ENCODE assay signal across 14 cellular contexts in genomic region chr1:183879477-183879876, GRCh38.
DNase-seq lines count a peak whose midpoint lies in the region; ATAC-seq, FAIRE-seq and TF ChIP-seq lines count a peak whose summit lies in the region.
"Had no signal": no experiment of that assay in that cellular context is flagged by ENCODE, and none has a peak within 500 bp of the region (broad histone marks: within the 10 kb centered on the region; RNA-seq: fewer than 3 reads in every experiment).

No MANE protein-coding gene starts in this region.

- WGBS in HepG2 (ENCODE audit: low lambda C conversion rate): 42% methylated on average over 2 of the region's 2 CpGs
- WGBS in right lobe of liver (ENCODE audit: insufficient coverage, low coverage, low lambda C conversion rate, missing lambda C conversion rate): 57% methylated on average over 1 of the region's 2 CpGs
- 42% methylated on average over 2 of the region's 2 CpGs for WGBS in esophagus muscularis mucosa

- no peaks in the 10 kb centered on the region for H3K27me3 ChIP-seq in HepG2 (ENCODE audit: control insufficient read depth in 1 of 2, insufficient read depth in 2 of 2, low read length in 2 of 2)
- H3K27me3 ChIP-seq in right lobe of liver: no peaks in the 10 kb centered on the region
- no peaks in the 10 kb centered on the region for H3K27me3 ChIP-seq in esophagus muscularis mucosa
- H3K27me3 ChIP-seq in uterus: no peaks in the 10 kb centered on the region
- H3K27me3 ChIP-seq: breast epithelium had no signal

- H3K9me3 Mint-ChIP-seq in mesothelial cell of epicardium: no peaks in the 10 kb centered on the region
- H3K9me3 Mint-ChIP-seq in stimulated activated memory B cell treated with anti-CD40 and anti-IgM and Interleukin-4, amounts not matched to agents 10 μg/mL and 1 μg/mL and 100 μg/mL, for 72 hours: no peaks in the 10 kb centered on the region
- H3K9me3 Mint-ChIP-seq: activated naive CD8-positive, alpha-beta T cell treated with anti-CD3 and anti-CD28 coated beads, Interleukin-2, amount 10 ng/mL, durations not matched to agents 7 days and 5 days had no signal

- POLR2A ChIA-PET in HepG2 (lab: Yijun Ruan, JAX): no interaction called here

- H3K9me3 ChIP-seq in HepG2 (ENCODE audit: low read length): no peaks in the 10 kb centered on the region
- no peaks in the 10 kb centered on the region for H3K9me3 ChIP-seq in right lobe of liver
- H3K9me3 ChIP-seq in esophagus muscularis mucosa: no peaks in the 10 kb centered on the region
- H3K9me3 ChIP-seq in uterus: no peaks in the 10 kb centered on the region
- H3K9me3 ChIP-seq: breast epithelium, thoracic aorta had no signal

- FAIRE-seq in HepG2 (lab: Jason Lieb, UNC): no peak
- FAIRE-seq: GM18507 had no signal

- peaks cover 10% of the 10 kb centered on the region for H3K36me3 Mint-ChIP-seq in mesothelial cell of epicardium
- peaks cover 12% of the 10 kb centered on the region for H3K36me3 Mint-ChIP-seq in stimulated activated memory B cell treated with anti-CD40 and anti-IgM and Interleukin-4, amounts not matched to agents 10 μg/mL and 1 μg/mL and 100 μg/mL, for 72 hours

- H4K20me1 ChIP-seq in HepG2 (ENCODE audit: insufficient read depth, low read length): no peaks in the 10 kb centered on the region

- TF ChIP-seq RAD21 in HepG2 (CRISPR knock-in tag; IDR thresholded peaks at IDR 0.05): no peak

- no peak overlapping the region for H3K9ac ChIP-seq in HepG2 (ENCODE audit: insufficient read depth, low read depth, low read length)

- BruUV-seq in HepG2 (replicated peaks; lab: Mats Ljungman, UMichigan): no TSS peak

- no peak for ATAC-seq in HepG2
- no peak for ATAC-seq in right lobe of liver
- ATAC-seq in stimulated activated memory B cell treated with anti-CD40 and anti-IgM and Interleukin-4, amounts not matched to agents 10 μg/mL and 1 μg/mL and 100 μg/mL, for 72 hours: no peak

- H3K27me3 Mint-ChIP-seq in mesothelial cell of epicardium (ENCODE audit: low read depth): no peaks in the 10 kb centered on the region
- peaks cover 7% of the 10 kb centered on the region for H3K27me3 Mint-ChIP-seq in stimulated activated memory B cell treated with anti-CD40 and anti-IgM and Interleukin-4, amounts not matched to agents 10 μg/mL and 1 μg/mL and 100 μg/mL, for 72 hours
- H3K27me3 Mint-ChIP-seq: activated naive CD8-positive, alpha-beta T cell treated with anti-CD3 and anti-CD28 coated beads, Interleukin-2, amount 10 ng/mL, durations not matched to agents 7 days and 5 days had no signal

- H3K36me3 ChIP-seq in HepG2 (replicated peaks in 1 of 2; ENCODE audit: control insufficient read depth in 1 of 2, insufficient read depth in 2 of 2, low read length in 2 of 2) (0 out of 5 replicates have a peak, but pooled peaks cover 0 to 3% of the 10 kb centered on the region in 2 experiments), right lobe of liver (peaks cover 0 to 5% (median 1%) of the 10 kb centered on the region in 4 donors), esophagus muscularis mucosa (peaks cover 0 to 9% (median 5%) of the 10 kb centered on the region in 4 donors), uterus (no peaks in the 10 kb centered on the region)
- H3K36me3 ChIP-seq: breast epithelium, thoracic aorta had no signal

- TF ChIP-seq CTCF in HepG2 (CRISPR knock-in tag; IDR thresholded peaks at IDR 0.05) (no peak), right lobe of liver (IDR thresholded peaks at IDR 0.05) (no peak), esophagus muscularis mucosa (IDR thresholded peaks at IDR 0.05) (no peak), mesothelial cell of epicardium (IDR thresholded peaks at IDR 0.05; ENCODE audit: unreplicated experiment) (no peak), uterus (IDR thresholded peaks at IDR 0.05) (no peak)

- H3K4me1 ChIP-seq in HepG2 (ENCODE audit: insufficient read depth, low read length) (peaks cover 27% of the 10 kb centered on the region), right lobe of liver (peaks cover 0 to 14% (median 4%) of the 10 kb centered on the region in 4 donors), esophagus muscularis mucosa (peaks cover 52 to 80% (median 78%) of the 10 kb centered on the region in 4 donors), uterus (peaks cover 0 to 6% of the 10 kb centered on the region in 2 donors)

- H3K27ac Mint-ChIP-seq in mesothelial cell of epicardium: peak overlapping the region; percentile 91
- H3K27ac Mint-ChIP-seq in stimulated activated memory B cell treated with anti-CD40 and anti-IgM and Interleukin-4, amounts not matched to agents 10 μg/mL and 1 μg/mL and 100 μg/mL, for 72 hours: no peak overlapping the region
- H3K27ac Mint-ChIP-seq: activated naive CD8-positive, alpha-beta T cell treated with anti-CD3 and anti-CD28 coated beads, Interleukin-2, amount 10 ng/mL, durations not matched to agents 7 days and 5 days had no signal

- H3K4me2 ChIP-seq in HepG2 (ENCODE audit: low read depth, low read length): no peak overlapping the region

- intact Hi-C loops in HepG2 (cut with micrococcal nuclease; ENCODE audit: unreplicated experiment): no loop called here
- intact Hi-C loops in right lobe of liver (cut with DNase I): no loop called here
- intact Hi-C loops in esophagus muscularis mucosa (cut with DNase I): no loop called here
- intact Hi-C loops in uterus (cut with DNase I; ENCODE audit: low total_unique reads): no loop called here

- in situ Hi-C loops in HepG2 (cut with HindIII; ENCODE audit: extremely low pct_ligation_motif_present, low pct_unique_long_range_greater_than_20kb): no loop called here

- no peak overlapping the region for H3K4me3 Mint-ChIP-seq in mesothelial cell of epicardium
- no peak overlapping the region for H3K4me3 Mint-ChIP-seq in stimulated activated memory B cell treated with anti-CD40 and anti-IgM and Interleukin-4, amounts not matched to agents 10 μg/mL and 1 μg/mL and 100 μg/mL, for 72 hours
- H3K4me3 Mint-ChIP-seq: activated naive CD8-positive, alpha-beta T cell treated with anti-CD3 and anti-CD28 coated beads, Interleukin-2, amount 10 ng/mL, durations not matched to agents 7 days and 5 days had no signal

- H3K79me2 ChIP-seq in HepG2 (ENCODE audit: insufficient read depth, low read length): no peaks in the 10 kb centered on the region

- no peak overlapping the region for H2AFZ ChIP-seq in HepG2 (ENCODE audit: low read length)

- H3K27ac ChIP-seq in HepG2 (ENCODE audit: extremely low read length, insufficient read depth, low read length): no peak overlapping the region
- H3K27ac ChIP-seq in right lobe of liver: no peak overlapping the region
- peak overlapping the region; percentile 4 to 86 (median 16) for H3K27ac ChIP-seq in esophagus muscularis mucosa (replicated peaks in 1 of 4)
- peak overlapping the region; percentile 36 to 58 for H3K27ac ChIP-seq in uterus
- H3K27ac ChIP-seq: breast epithelium, thoracic aorta had no signal

- H3K4me1 Mint-ChIP-seq in mesothelial cell of epicardium: peaks cover 84% of the 10 kb centered on the region
- H3K4me1 Mint-ChIP-seq in stimulated activated memory B cell treated with anti-CD40 and anti-IgM and Interleukin-4, amounts not matched to agents 10 μg/mL and 1 μg/mL and 100 μg/mL, for 72 hours: peaks cover 10% of the 10 kb centered on the region

- CTCF ChIA-PET in HepG2 (lab: Yijun Ruan, JAX; ENCODE audit: low intra/inter-chr PET ratio, low total read pairs): no interaction called here

- no peak for DNase-seq in HepG2 (ENCODE audit: low spot score)
- no peak for DNase-seq in right lobe of liver
- no peak for DNase-seq in esophagus muscularis mucosa (ENCODE audit: extremely low spot score)
- no peak for DNase-seq in mesothelial cell of epicardium (ENCODE audit: low spot score in 2 of 2, unreplicated experiment in 2 of 2)
- no peak for DNase-seq in uterus
- DNase-seq in HuH-7.5 (ENCODE audit: low spot score): no peak
- DNase-seq in activated naive CD4-positive, alpha-beta T cell treated with Interleukin-2 at 50 U/mL for 16 hours: no peak
- DNase-seq: activated CD4-positive, alpha-beta T cell treated with anti-CD3 and anti-CD28 coated beads for 4 hours; activated naive CD8-positive, alpha-beta T cell treated with anti-CD3 and anti-CD28 coated beads, Interleukin-2, amount 10 ng/mL, durations not matched to agents 7 days and 5 days; NCI-H748 treated with DMSO at 0.1 percent for 48 hours had no signal

- no peak for TF ChIP-seq POLR2A in HepG2 (IDR thresholded peaks at IDR 0.05; ENCODE audit: insufficient read depth in 1 of 2, low read depth in 2 of 2, low read length in 2 of 2)
- TF ChIP-seq POLR2A in right lobe of liver (IDR thresholded peaks at IDR 0.05): no peak
- TF ChIP-seq POLR2A in esophagus muscularis mucosa (IDR thresholded peaks at IDR 0.05; ENCODE audit: low read depth): no peak
- TF ChIP-seq POLR2A in uterus (IDR thresholded peaks at IDR 0.05): no peak

- no peak for TF ChIP-seq EP300 in HepG2 (IDR thresholded peaks at IDR 0.05; ENCODE audit: low read depth in 2 of 2, low read length in 2 of 2)
- no peak for TF ChIP-seq EP300 in HepG2 (CRISPR knock-in tag; IDR thresholded peaks at IDR 0.05; ENCODE audit: borderline replicate concordance)
- TF ChIP-seq EP300 in esophagus muscularis mucosa (IDR thresholded peaks at IDR 0.05): no peak

- H3K4me3 ChIP-seq in HepG2 (replicated peaks in 1 of 3; ENCODE audit: insufficient read depth in 1 of 3, low read depth in 2 of 3, low read length in 3 of 3) (no peak overlapping the region), right lobe of liver (no peak overlapping the region), esophagus muscularis mucosa (no peak overlapping the region), uterus (no peak overlapping the region)
- H3K4me3 ChIP-seq: breast epithelium, thoracic aorta had no signal

TF ChIP-seq in HepG2, 621 proteins besides CTCF, POLR2A, EP300 and RAD21:
- TF ChIP-seq ZNF629 (CRISPR knock-in tag; conservative IDR thresholded peaks at IDR 0.05): no peak
- TF ChIP-seq RFX5 (IDR thresholded peaks at IDR 0.05; ENCODE audit: low read depth, low read length): peak; percentile 75; the same call in 1 of the 2 replicates

Comparison
In these comparisons a context has a peak if more than half of its experiments do, and no peak if none do; other contexts are left out.
1. H3K27ac ChIP-seq: peak in esophagus muscularis mucosa (4 of 4) and uterus (2 of 2); none in HepG2 (single experiment) and right lobe of liver (0 of 3).